Comparison of ENCODE assay signal across 9 cellular contexts in the genomic region with DNA sequence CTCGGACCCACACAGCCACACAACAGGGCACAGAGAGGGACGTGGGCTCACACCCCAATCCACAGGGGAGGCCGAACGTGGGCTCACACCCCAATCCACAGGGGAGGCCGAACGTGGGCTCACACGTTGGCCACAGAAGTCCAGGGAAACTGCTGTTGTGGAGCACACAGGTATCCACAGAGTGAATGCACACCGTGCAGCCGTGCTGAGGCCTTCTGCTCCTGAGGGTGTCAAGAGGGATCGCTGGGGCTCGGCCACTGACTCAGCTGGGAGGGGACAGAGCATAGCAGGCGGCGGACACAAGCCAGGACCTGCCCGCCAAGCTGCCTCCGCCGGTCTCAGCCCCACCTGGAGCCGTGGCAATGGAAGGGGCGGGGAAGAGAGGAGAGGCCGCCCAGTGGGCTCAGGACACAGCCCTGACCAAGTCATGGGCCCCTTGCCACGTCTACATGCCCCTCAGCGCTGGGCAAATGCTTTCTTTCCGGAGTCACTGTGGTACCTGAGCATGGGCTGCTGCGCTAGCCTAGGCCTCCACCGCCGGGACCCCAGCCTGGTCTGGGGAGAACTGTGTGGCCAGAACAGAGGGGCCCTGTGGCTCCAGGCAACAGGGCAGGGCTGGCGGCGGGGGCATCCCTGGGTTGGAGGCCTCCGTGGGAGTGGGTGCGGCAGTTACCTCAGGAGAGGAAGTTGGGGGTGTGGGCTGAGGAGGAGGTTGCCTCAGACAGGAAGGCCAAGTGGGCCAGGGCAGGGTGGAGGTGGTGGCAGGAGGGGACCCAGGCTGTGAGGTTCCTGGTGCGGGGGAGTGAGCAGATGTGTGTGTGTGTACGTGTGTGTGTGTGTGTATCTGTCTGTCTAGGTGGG. TPM values are rescaled to one million over a fixed set of nuclear protein-coding genes. Genes with fewer than 3 reads are reported as not detected.
DNase-seq lines count a peak whose midpoint lies in the region; TF ChIP-seq lines count a peak whose summit lies in the region.
"Had no signal": no experiment of that assay in that cellular context is flagged by ENCODE, and none has a peak within 500 bp of the region (broad histone marks: within the 10 kb centered on the region; RNA-seq: fewer than 3 reads in every experiment).

No MANE protein-coding gene starts in this region.

- intact Hi-C loops in prostate gland (cut with DNase I): no loop called here

- no peaks in the 10 kb centered on the region for H3K27me3 Mint-ChIP-seq in activated CD4-positive, alpha-beta T cell treated with anti-CD3 and anti-CD28 coated beads, Interleukin-2, amount 10 ng/mL, durations not matched to agents 7 days and 5 days
- no peaks in the 10 kb centered on the region for H3K27me3 Mint-ChIP-seq in endodermal cell (ENCODE audit: insufficient read depth)

- TF ChIP-seq POLR2A in prostate gland (IDR thresholded peaks at IDR 0.05): peak; percentile 54

- peak; percentile 65 for DNase-seq in GM19238 (ENCODE audit: insufficient read length, low spot score)
- DNase-seq in NCI-H2171 (lab: John Stamatoyannopoulos, UW): peak; percentile 35
- peak; percentile 85 for DNase-seq in activated CD4-positive, alpha-beta T cell treated with anti-CD3 and anti-CD28 coated beads, Interleukin-2, amount 10 ng/mL, durations not matched to agents 7 days and 5 days
- peak; percentile 79 for DNase-seq in endodermal cell
- DNase-seq in prostate gland (ENCODE audit: low spot score): peak; percentile 81
- no peak for DNase-seq in ecto neural progenitor cell (ENCODE audit: low spot score)
- DNase-seq in retina: no peak
- no peak for DNase-seq in hippocampal formation (lab: John Stamatoyannopoulos, UW)

- H3K9ac ChIP-seq in endodermal cell (ENCODE audit: extremely low read depth, low read length, poor library complexity, severe bottlenecking): no peak overlapping the region

- H3K36me3 Mint-ChIP-seq in activated CD4-positive, alpha-beta T cell treated with anti-CD3 and anti-CD28 coated beads, Interleukin-2, amount 10 ng/mL, durations not matched to agents 7 days and 5 days (ENCODE audit: low read depth): peaks cover 22% of the 10 kb centered on the region
- peaks cover 4% of the 10 kb centered on the region for H3K36me3 Mint-ChIP-seq in endodermal cell (ENCODE audit: low read depth)

- POLR2A ChIA-PET in activated CD4-positive, alpha-beta T cell treated with anti-CD3 and anti-CD28 coated beads, Interleukin-2, amount 10 ng/mL, durations not matched to agents 7 days and 5 days (lab: Charles Lee): interaction anchor here (0.7 kb wide), 1 partner anchor 11 kb away, joined by 4 read pairs; no protein-coding TSS in a partner anchor

- CTCF ChIA-PET in activated CD4-positive, alpha-beta T cell treated with anti-CD3 and anti-CD28 coated beads, Interleukin-2, amount 10 ng/mL, durations not matched to agents 7 days and 5 days (lab: Charles Lee): interaction anchor here (0.6 to 9.0 kb wide), 8 partner anchors 10 to 151 kb away, joined by 3 to 68 read pairs (median 4); a partner anchor contains a TSS

- 79% methylated on average over 6 to 31 of the region's 31 CpGs for WGBS in endodermal cell (ENCODE audit: insufficient coverage in 1 of 2, insufficient read length in 1 of 2), 2 experiments
- 34% methylated on average over 28 of the region's 31 CpGs for WGBS in prostate gland

- H3K27ac ChIP-seq in endodermal cell (ENCODE audit: low read depth, low read length) (no peak overlapping the region), prostate gland (peak overlapping the region; percentile 78 to 81)

- no peaks in the 10 kb centered on the region for H3K9me3 Mint-ChIP-seq in activated CD4-positive, alpha-beta T cell treated with anti-CD3 and anti-CD28 coated beads, Interleukin-2, amount 10 ng/mL, durations not matched to agents 7 days and 5 days
- no peaks in the 10 kb centered on the region for H3K9me3 Mint-ChIP-seq in endodermal cell

- H3K4me3 Mint-ChIP-seq in activated CD4-positive, alpha-beta T cell treated with anti-CD3 and anti-CD28 coated beads, Interleukin-2, amount 10 ng/mL, durations not matched to agents 7 days and 5 days: peak overlapping the region; percentile 84
- no peak overlapping the region for H3K4me3 Mint-ChIP-seq in endodermal cell

- H3K4me1 Mint-ChIP-seq in activated CD4-positive, alpha-beta T cell treated with anti-CD3 and anti-CD28 coated beads, Interleukin-2, amount 10 ng/mL, durations not matched to agents 7 days and 5 days: peaks cover 50% of the 10 kb centered on the region
- H3K4me1 Mint-ChIP-seq in endodermal cell: peaks cover 27% of the 10 kb centered on the region

- H3K27me3 ChIP-seq in endodermal cell (ENCODE audit: control insufficient read depth, insufficient read depth, low read length, poor library complexity, severe bottlenecking) (no peaks in the 10 kb centered on the region), prostate gland (replicated peaks; ENCODE audit: insufficient read depth) (no peaks in the 10 kb centered on the region)

- H3K4me1 ChIP-seq in endodermal cell (ENCODE audit: control insufficient read depth, insufficient read depth, low read length): no peaks in the 10 kb centered on the region
- H3K4me1 ChIP-seq in prostate gland (replicated peaks): no peaks in the 10 kb centered on the region

- peak overlapping the region; percentile 89 for H3K27ac Mint-ChIP-seq in activated CD4-positive, alpha-beta T cell treated with anti-CD3 and anti-CD28 coated beads, Interleukin-2, amount 10 ng/mL, durations not matched to agents 7 days and 5 days
- H3K27ac Mint-ChIP-seq in endodermal cell: no peak overlapping the region

- H3K4me3 ChIP-seq in endodermal cell (ENCODE audit: low read length): no peak overlapping the region
- peak overlapping the region; percentile 40 to 46 for H3K4me3 ChIP-seq in prostate gland

- H3K9me3 ChIP-seq in endodermal cell (ENCODE audit: control insufficient read depth, low read length) (no peaks in the 10 kb centered on the region), prostate gland (no peaks in the 10 kb centered on the region)

- H3K36me3 ChIP-seq in endodermal cell (ENCODE audit: control insufficient read depth, insufficient read depth, low read length) (no peaks in the 10 kb centered on the region), prostate gland (no peaks in the 10 kb centered on the region)

- TF ChIP-seq CTCF in endodermal cell (conservative IDR thresholded peaks at IDR 0.05) (no peak), prostate gland (IDR thresholded peaks at IDR 0.05) (no peak)

RNA-seq across cellular contexts. Expression of a gene that starts 1.2 kb away (rescaled TPM):
- total RNA-seq in activated CD4-positive, alpha-beta T cell treated with anti-CD3 and anti-CD28 coated beads, Interleukin-2, amount 10 ng/mL, durations not matched to agents 7 days and 5 days: 100 to 1,000 TPM in 1 of 2 experiments, 10 to 100 TPM in 1; 83.5 to 106 TPM
- total RNA-seq in endodermal cell (1 to 10 TPM; 6.7 to 7.5 TPM), prostate gland (100 to 1,000 TPM in 1 of 2 donors, 10 to 100 TPM in 1; 94.7 to 217 TPM)
- polyA plus RNA-seq in endodermal cell (2013, experiment 1 of 2): 3.2 TPM
- polyA plus RNA-seq in endodermal cell (2013, experiment 2 of 2): 4.9 TPM

RNA-seq across cellular contexts. Expression of a gene that starts 21.0 kb away (rescaled TPM):
- 10 to 100 TPM; 38.4 to 40.2 TPM for total RNA-seq in activated CD4-positive, alpha-beta T cell treated with anti-CD3 and anti-CD28 coated beads, Interleukin-2, amount 10 ng/mL, durations not matched to agents 7 days and 5 days
- total RNA-seq in endodermal cell (10 to 100 TPM; 26.0 to 31.8 TPM), prostate gland (10 to 100 TPM; 49.6 to 59.5 TPM)
- 22.2 TPM for polyA plus RNA-seq in endodermal cell (2013, experiment 1 of 2)
- polyA plus RNA-seq in endodermal cell (2013, experiment 2 of 2): 22.5 TPM

RNA-seq across cellular contexts. Expression of a gene that starts 23.8 kb away (rescaled TPM):
- total RNA-seq in activated CD4-positive, alpha-beta T cell treated with anti-CD3 and anti-CD28 coated beads, Interleukin-2, amount 10 ng/mL, durations not matched to agents 7 days and 5 days: 1 to 10 TPM; 6.4 to 7.6 TPM
- total RNA-seq in endodermal cell (10 to 100 TPM in 1 of 2 donors, 1 to 10 TPM in 1; 6.6 to 11.5 TPM), prostate gland (10 to 100 TPM; 38.6 to 60.7 TPM)
- 14.9 TPM for polyA plus RNA-seq in endodermal cell (2013, experiment 1 of 2)
- polyA plus RNA-seq in endodermal cell (2013, experiment 2 of 2): 14.3 TPM

RNA-seq across cellular contexts. Expression of a gene that starts 31.6 kb away (rescaled TPM):
- not detected for total RNA-seq in activated CD4-positive, alpha-beta T cell treated with anti-CD3 and anti-CD28 coated beads, Interleukin-2, amount 10 ng/mL, durations not matched to agents 7 days and 5 days
- total RNA-seq in endodermal cell (under 1 TPM in 1 of 2 donors, not detected in 1; 0.26 TPM), prostate gland (10 to 100 TPM in 1 of 2 donors, under 1 TPM in 1; 0.82 to 15.6 TPM)
- polyA plus RNA-seq in endodermal cell (2013, experiment 1 of 2): not detected
- polyA plus RNA-seq in endodermal cell (2013, experiment 2 of 2): not detected
- total RNA-seq: T-helper 2 cell treated with Interferon-gamma antibody and Interleukin-4, amounts not matched to agents 100 ng/mL and 5 ng/mL, for 36 hours had no signal

RNA-seq across cellular contexts. Expression of a gene that starts 40.1 kb away (rescaled TPM):
- total RNA-seq in activated CD4-positive, alpha-beta T cell treated with anti-CD3 and anti-CD28 coated beads, Interleukin-2, amount 10 ng/mL, durations not matched to agents 7 days and 5 days: not detected
- total RNA-seq in endodermal cell (1 to 10 TPM; 1.6 to 1.8 TPM), prostate gland (1 to 10 TPM; 1.8 to 3.6 TPM)
- polyA plus RNA-seq in endodermal cell (2013, experiment 1 of 2): 1.4 TPM
- 0.83 TPM for polyA plus RNA-seq in endodermal cell (2013, experiment 2 of 2)
- total RNA-seq: T-helper 2 cell treated with Interferon-gamma antibody and Interleukin-4, amounts not matched to agents 100 ng/mL and 5 ng/mL, for 36 hours had no signal

Comparison
In these comparisons a context has a peak if more than half of its experiments do, and no peak if none do; other contexts are left out.
1. DNase-seq: peak in GM19238 (single experiment), NCI-H2171 (single experiment), activated CD4-positive, alpha-beta T cell treated with anti-CD3 and anti-CD28 coated beads, Interleukin-2, amount 10 ng/mL, durations not matched to agents 7 days and 5 days (single experiment), endodermal cell (single experiment) and prostate gland (single experiment); none in ecto neural progenitor cell (single experiment), retina (single experiment) and hippocampal formation (0 of 2).
2. RNA of a gene that starts 1.2 kb away (total RNA-seq): 94.7 to 217 TPM in prostate gland and 83.5 to 106 TPM in activated CD4-positive, alpha-beta T cell treated with anti-CD3 and anti-CD28 coated beads, Interleukin-2, amount 10 ng/mL, durations not matched to agents 7 days and 5 days; 6.7 to 7.5 TPM in endodermal cell; every median in the first group is over 4 times any median in the second.